Comparison of ENCODE assay signal across 8 cellular contexts in genomic region chr9:114958021-114958846, GRCh38. TPM values are rescaled to one million over a fixed set of nuclear protein-coding genes. Genes with fewer than 3 reads are reported as not detected.
A peak's percentile ranks its signal among the peaks of the same experiment; 100 is the strongest.
DNase-seq lines count a peak whose midpoint lies in the region; ATAC-seq and TF ChIP-seq lines count a peak whose summit lies in the region.

No MANE protein-coding gene starts in this region.

- H4K5ac ChIP-seq in H9 (ENCODE audit: insufficient read length, low read depth, low read length) = no peak overlapping the region

- DNase-seq in activated CD4-positive, alpha-beta T cell treated with anti-CD3 and anti-CD28 coated beads, Interleukin-2, amount 50 U/mL, for 24 hours (ENCODE audit: low read depth in 1 of 2, low spot score in 1 of 2) = peak; percentile 24 to 33
- peak; percentile 6 for DNase-seq in fibroblast of the aortic adventitia (ENCODE audit: low read depth)
- DNase-seq in stimulated activated CD4-positive, alpha-beta T cell treated with anti-CD3 and anti-CD28 coated beads, Interleukin-4, amount 100 ng/mL, for 1 hour = peak; percentile 56
- no peak for DNase-seq in mesenteric fat pad (ENCODE audit: low spot score)
- no peak for DNase-seq in T1000 (lab: John Stamatoyannopoulos, UW)
- no peak for DNase-seq in H9

- no peaks in the 10 kb centered on the region for H3K27me3 ChIP-seq in H9 (ENCODE audit: insufficient read depth, low read length)

- no peak overlapping the region for H4K8ac ChIP-seq in H9 (replicated peaks; ENCODE audit: insufficient read length, low read depth, low read length)

- no peak overlapping the region for H3K27ac ChIP-seq in H9 (ENCODE audit: insufficient read length, low read depth, low read length)

- H3K27me3 Mint-ChIP-seq in H9 (ENCODE audit: low read depth) = peaks cover 94% of the 10 kb centered on the region

- H3K23ac ChIP-seq in H9 (ENCODE audit: insufficient read length, low read depth, low read length) = no peak overlapping the region

- H3K27ac Mint-ChIP-seq in H9 = no peak overlapping the region

- H2AFZ ChIP-seq in H9 (ENCODE audit: low read length) = no peak overlapping the region

- no peak overlapping the region for H3T11ph ChIP-seq in H9 (ENCODE audit: low read length)

- H3K9ac ChIP-seq in H9 (ENCODE audit: extremely low read depth, insufficient read length, low read length) = no peak overlapping the region

- H2BK15ac ChIP-seq in H9 (ENCODE audit: low read depth, low read length) = no peak overlapping the region

- H2BK5ac ChIP-seq in H9 (ENCODE audit: insufficient read length, low read length) = no peak overlapping the region

- no peak for TF ChIP-seq CTCF in fibroblast of the aortic adventitia (IDR thresholded peaks at IDR 0.05; ENCODE audit: insufficient read depth, low read length)
- no peak for TF ChIP-seq CTCF in H9 (conservative IDR thresholded peaks at IDR 0.05)

- WGBS in H9 (ENCODE audit: extremely low coverage, insufficient read length, low lambda C conversion rate) = no CpG with 5 or more reads among the region's 12 CpGs

- no peak overlapping the region for H3K4me3 ChIP-seq in fibroblast of the aortic adventitia (ENCODE audit: low read depth, low read length)

- no peak overlapping the region for H3K18ac ChIP-seq in H9 (ENCODE audit: insufficient read length, low read depth, low read length)

- H4K91ac ChIP-seq in H9 (ENCODE audit: insufficient read length, low read depth, low read length) = no peak overlapping the region

- H3K36me3 Mint-ChIP-seq in H9 (ENCODE audit: insufficient read depth in 1 of 3, low read depth in 3 of 3) = peaks cover 3 to 15% (median 5%) of the 10 kb centered on the region in 3 experiments; a peak in 3 of 7 replicates

- ATAC-seq in GM18519 (IDR thresholded peaks at IDR 0.05; ENCODE audit: low FRiP score, unreplicated experiment) (peak; percentile 59), HG03095 (IDR thresholded peaks at IDR 0.05; ENCODE audit: unreplicated experiment) (no peak)

- H2BK120ac ChIP-seq in H9 (ENCODE audit: low read depth, low read length, poor library complexity, severe bottlenecking) = no peak overlapping the region

- peaks cover 0 to 9% of the 10 kb centered on the region in 2 experiments; a peak in 2 of 4 replicates for H3K4me1 Mint-ChIP-seq in H9

- peaks cover 6% of the 10 kb centered on the region for H3K9me3 ChIP-seq in H9 (ENCODE audit: control insufficient read depth, low read depth, low read length)

- H3K14ac ChIP-seq in H9 (ENCODE audit: insufficient read depth, low read length) = no peak overlapping the region

- no peak overlapping the region for H3K4ac ChIP-seq in H9 (ENCODE audit: low read depth, low read length)

- H3K56ac ChIP-seq in H9 (ENCODE audit: insufficient read length, low read depth, low read length) = no peak overlapping the region

- no peaks in the 10 kb centered on the region for H4K20me1 ChIP-seq in H9 (ENCODE audit: control insufficient read depth, insufficient read depth, insufficient read length)

- no peaks in the 10 kb centered on the region for H3K23me2 ChIP-seq in H9 (ENCODE audit: insufficient read length, low read depth, low read length, poor library complexity, severe bottlenecking)

- H3K9me3 Mint-ChIP-seq in H9 = peaks cover 25 to 36% of the 10 kb centered on the region in 2 experiments

- no peak overlapping the region for H3K4me3 Mint-ChIP-seq in H9

- no peak overlapping the region for H3K4me2 ChIP-seq in H9 (ENCODE audit: insufficient read depth, insufficient read length, low read length)

- H3K79me1 ChIP-seq in H9 (ENCODE audit: insufficient read depth, low read depth, low read length, poor library complexity, severe bottlenecking) = no peaks in the 10 kb centered on the region

- H2AK5ac ChIP-seq in H9 (ENCODE audit: insufficient read length, low read length) = no peak overlapping the region

- H2BK20ac ChIP-seq in H9 (ENCODE audit: low read depth, low read length, poor library complexity, severe bottlenecking) = no peak overlapping the region

- no peaks in the 10 kb centered on the region; the same call in 1 of the 2 replicates for H3K4me1 ChIP-seq in H9 (ENCODE audit: insufficient read depth, low read length)

- H3K79me2 ChIP-seq in H9 (ENCODE audit: insufficient read depth, low read length) = no peaks in the 10 kb centered on the region

- H2BK12ac ChIP-seq in H9 (ENCODE audit: insufficient read length, low read depth, low read length) = no peak overlapping the region

RNA-seq across cellular contexts. Expression of gene TNFSF8, which starts 27.8 kb away (rescaled TPM):
- not detected in 2 replicates for total RNA-seq in fibroblast of the aortic adventitia (ENCODE audit: low replicate concordance)
- 4.6 TPM for total RNA-seq in mesenteric fat pad
- not detected in 2 replicates for total RNA-seq in H9 (2021)

Comparison
In these comparisons a context has a peak if more than half of its experiments do, and no peak if none do; other contexts are left out.
1. DNase-seq: peak in activated CD4-positive, alpha-beta T cell treated with anti-CD3 and anti-CD28 coated beads, Interleukin-2, amount 50 U/mL, for 24 hours (2 of 2), fibroblast of the aortic adventitia (single experiment) and stimulated activated CD4-positive, alpha-beta T cell treated with anti-CD3 and anti-CD28 coated beads, Interleukin-4, amount 100 ng/mL, for 1 hour (single experiment); none in mesenteric fat pad (single experiment), T1000 (single experiment) and H9 (single experiment).